Comparison of ENCODE assay signal across 17 cellular contexts in the genomic region with DNA sequence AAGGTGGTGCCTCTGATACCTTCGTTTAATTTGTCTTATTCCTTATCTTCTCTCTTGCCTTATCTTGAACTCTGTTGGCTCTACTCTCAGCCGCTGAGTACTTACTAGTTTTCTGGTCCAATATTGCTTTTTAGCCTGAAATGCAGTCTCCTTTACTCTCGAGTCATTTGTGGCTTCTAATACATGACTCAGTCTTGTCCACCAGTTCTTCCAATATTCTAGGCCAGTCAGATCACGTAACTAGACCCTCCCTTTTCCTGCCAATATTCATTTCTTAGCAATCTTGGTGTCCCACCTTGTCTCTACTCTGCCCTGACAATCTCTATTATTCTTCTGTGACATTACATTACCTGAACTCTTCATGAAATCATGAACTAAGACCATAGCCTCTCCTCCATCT.
"Had no signal": no experiment of that assay in that cellular context is flagged by ENCODE, and none has a peak within 500 bp of the region (broad histone marks: within the 10 kb centered on the region; RNA-seq: fewer than 3 reads in every experiment).

No MANE protein-coding gene starts in this region.

- H3K4me3 ChIP-seq: hepatocyte, skin epidermis, tibial artery had no signal

- DNase-seq: activated CD4-positive, alpha-beta T cell treated with anti-CD3 and anti-CD28 coated beads for 48 hours; activated CD8-positive, alpha-beta memory T cell treated with anti-CD3 and anti-CD28 coated beads, Interleukin-2, amount 50 U/mL, for 48 hours; activated gamma-delta T cell; activated T-cell treated with anti-CD3 and anti-CD28 coated beads, Interleukin-2, amount 50 U/mL, for 72 hours; cerebellar nuclear complex; effector memory CD4-positive, alpha-beta T cell; nucleus accumbens; posterior cingulate gyrus; stimulated activated CD4-positive, alpha-beta T cell treated with anti-CD3 and anti-CD28 coated beads, Interleukin-15, amount 100 ng/mL, for 24 hours; stimulated activated CD4-positive, alpha-beta T cell treated with anti-CD3 and anti-CD28 coated beads, Interleukin-4, amount 100 ng/mL, for 1 hour; stimulated activated naive B cell treated with anti-CD40 and anti-IgM and Interleukin-4, amounts not matched to agents 10 μg/mL and 1 μg/mL and 100 μg/mL, for 72 hours; T-helper 17 cell; tibial artery had no signal

- H3K79me2 ChIP-seq: hepatocyte had no signal

- H3K4me1 ChIP-seq: tibial artery had no signal

- H3K4me2 ChIP-seq: hepatocyte had no signal

- H3K9me3 ChIP-seq: tibial artery had no signal

- ATAC-seq: activated naive CD4-positive, alpha-beta T cell treated with anti-CD3 and anti-CD28 coated beads, Interleukin-2, amount 50 U/mL, for 72 hours; activated T-cell treated with anti-CD3 and anti-CD28 coated beads, Interleukin-2, amount 50 U/mL, for 72 hours; stimulated activated naive B cell treated with anti-CD40 and anti-IgM and Interleukin-4, amounts not matched to agents 10 μg/mL and 1 μg/mL and 100 μg/mL, for 72 hours; T-helper 17 cell; WTC11 had no signal

- H3K36me3 ChIP-seq: tibial artery had no signal

- H2AFZ ChIP-seq: hepatocyte had no signal

- H3K27me3 ChIP-seq: hepatocyte, tibial artery had no signal

- H3K27ac ChIP-seq: hepatocyte, skin epidermis, tibial artery had no signal
